1 cellular context compared by ENCODE assay signal in genomic region chr6:158818008-158818579, GRCh38.
A peak's percentile ranks its signal among the peaks of the same experiment; 100 is the strongest.
TF ChIP-seq lines count a peak whose summit lies in the region.

No MANE protein-coding gene starts in this region.

TF ChIP-seq in HepG2, 621 proteins besides CTCF, POLR2A, EP300 and RAD21 (continued from another document and continues in another):
- TF ChIP-seq KIAA2018 (CRISPR knock-in tag; IDR thresholded peaks at IDR 0.05; ENCODE audit: borderline replicate concordance), result 0 out of 2 replicates have a peak, but pooled peaks have one; percentile 23
- TF ChIP-seq ZNF230 (CRISPR knock-in tag; IDR thresholded peaks at IDR 0.05), result no peak
- TF ChIP-seq CERS6 (CRISPR knock-in tag; IDR thresholded peaks at IDR 0.05), result no peak
- no peak for TF ChIP-seq ZNF644 (CRISPR knock-in tag; IDR thresholded peaks at IDR 0.05; ENCODE audit: low read depth)
- peak; percentile 45; the same call in 1 of the 2 replicates for TF ChIP-seq MEF2D (CRISPR knock-in tag; IDR thresholded peaks at IDR 0.05)
- no peak for TF ChIP-seq ZNF432 (CRISPR knock-in tag; IDR thresholded peaks at IDR 0.05; ENCODE audit: borderline replicate concordance)
- TF ChIP-seq ZNF33B (CRISPR knock-in tag; IDR thresholded peaks at IDR 0.05), result no peak
- TF ChIP-seq TGIF2 (CRISPR knock-in tag; IDR thresholded peaks at IDR 0.05), result peak; percentile 72
- no peak for TF ChIP-seq DMTF1 (CRISPR knock-in tag; IDR thresholded peaks at IDR 0.05)
- no peak for TF ChIP-seq MLLT10 (CRISPR knock-in tag; IDR thresholded peaks at IDR 0.05)
- peak; percentile 47 for TF ChIP-seq AGO2 (optimal IDR thresholded peaks at IDR 0.05; ENCODE audit: low read depth, low read length)
- no peak for TF ChIP-seq ZNF576 (CRISPR knock-in tag; IDR thresholded peaks at IDR 0.05)
- TF ChIP-seq ONECUT2 (CRISPR knock-in tag; IDR thresholded peaks at IDR 0.05), result 0 out of 2 replicates have a peak, but pooled peaks have one; percentile 23
- 0 out of 2 replicates have a peak, but pooled peaks have one; percentile 23 for TF ChIP-seq TBX2 (CRISPR knock-in tag; IDR thresholded peaks at IDR 0.05; ENCODE audit: borderline replicate concordance)
- no peak for TF ChIP-seq TOE1 (CRISPR knock-in tag; IDR thresholded peaks at IDR 0.05)
- 0 out of 2 replicates have a peak, but pooled peaks have one; percentile 11 for TF ChIP-seq FOXA3 (CRISPR knock-in tag; IDR thresholded peaks at IDR 0.05)
- no peak; the same call in 1 of the 2 replicates for TF ChIP-seq ZNF547 (CRISPR knock-in tag; IDR thresholded peaks at IDR 0.05)
- TF ChIP-seq ZGPAT (CRISPR knock-in tag; IDR thresholded peaks at IDR 0.05), result peak; percentile 40; the same call in 1 of the 2 replicates
- no peak for TF ChIP-seq FOXK2 (IDR thresholded peaks at IDR 0.05)
- peak; percentile 75 for TF ChIP-seq ASH2L (IDR thresholded peaks at IDR 0.05; ENCODE audit: insufficient read length, low read depth, low read length)
- TF ChIP-seq ZNF598 (CRISPR knock-in tag; IDR thresholded peaks at IDR 0.05; ENCODE audit: borderline replicate concordance), result no peak
- 0 out of 2 replicates have a peak, but pooled peaks have one; percentile 24 for TF ChIP-seq TSC22D2 (CRISPR knock-in tag; IDR thresholded peaks at IDR 0.05; ENCODE audit: borderline replicate concordance)
- no peak for TF ChIP-seq PRMT3 (CRISPR knock-in tag; IDR thresholded peaks at IDR 0.05; ENCODE audit: borderline replicate concordance, low read depth)
- no peak for TF ChIP-seq ADNP (CRISPR knock-in tag; IDR thresholded peaks at IDR 0.05)
- peak; percentile 41; the same call in 1 of the 2 replicates for TF ChIP-seq TIGD3 (CRISPR knock-in tag; IDR thresholded peaks at IDR 0.05; ENCODE audit: borderline replicate concordance)
- no peak for TF ChIP-seq FOXK1 (CRISPR knock-in tag; IDR thresholded peaks at IDR 0.05; ENCODE audit: borderline replicate concordance, low read depth)
- TF ChIP-seq NFRKB (IDR thresholded peaks at IDR 0.05), result no peak
- TF ChIP-seq LCORL (IDR thresholded peaks at IDR 0.05), result no peak
- TF ChIP-seq LCORL (CRISPR knock-in tag; IDR thresholded peaks at IDR 0.05), result no peak
- no peak for TF ChIP-seq SOX13 (IDR thresholded peaks at IDR 0.05)
- peak in 1 of 2 experiments; percentile 28; a peak in 1 of 4 replicates for TF ChIP-seq SOX13 (CRISPR knock-in tag; conservative IDR thresholded peaks at IDR 0.05 in 1 of 2, IDR thresholded peaks at IDR 0.05 in 1 of 2)
- peak; percentile 91 for TF ChIP-seq DR1 (CRISPR knock-in tag; IDR thresholded peaks at IDR 0.05)
- peak; percentile 77 for TF ChIP-seq RBM22 (optimal IDR thresholded peaks at IDR 0.05; ENCODE audit: low read length)
- no peak for TF ChIP-seq ARHGAP35 (CRISPR knock-in tag; IDR thresholded peaks at IDR 0.05; ENCODE audit: borderline replicate concordance)
- no peak for TF ChIP-seq E2F1 (CRISPR knock-in tag; IDR thresholded peaks at IDR 0.05)
- TF ChIP-seq SMARCC2 (IDR thresholded peaks at IDR 0.05), result no peak
- TF ChIP-seq MIER3 (CRISPR knock-in tag; IDR thresholded peaks at IDR 0.05; ENCODE audit: borderline replicate concordance), result 0 out of 2 replicates have a peak, but pooled peaks have one; percentile 15
- TF ChIP-seq ARNT2 (CRISPR knock-in tag; IDR thresholded peaks at IDR 0.05; ENCODE audit: low read depth), result peak; percentile 69; the same call in 1 of the 2 replicates
- no peak for TF ChIP-seq HOXA9 (CRISPR knock-in tag; IDR thresholded peaks at IDR 0.05; ENCODE audit: borderline replicate concordance)
- no peak for TF ChIP-seq ZXDC (CRISPR knock-in tag; IDR thresholded peaks at IDR 0.05)
- no peak; the same call in 1 of the 2 replicates for TF ChIP-seq HES4 (CRISPR knock-in tag; IDR thresholded peaks at IDR 0.05; ENCODE audit: borderline replicate concordance)
- no peak for TF ChIP-seq BATF2 (CRISPR knock-in tag; IDR thresholded peaks at IDR 0.05)
- TF ChIP-seq RBFOX2 (IDR thresholded peaks at IDR 0.05; ENCODE audit: low read depth, low read length), result peak; percentile 88
- no peak for TF ChIP-seq HCFC1 (IDR thresholded peaks at IDR 0.05; ENCODE audit: low read depth, low read length)
- TF ChIP-seq ARID2 (CRISPR knock-in tag; IDR thresholded peaks at IDR 0.05; ENCODE audit: borderline replicate concordance), result 0 out of 2 replicates have a peak, but pooled peaks have one; percentile 35
